Comparison of ENCODE assay signal across 6 cellular contexts in genomic region chrX:48910926-48911406, GRCh38. TPM values are rescaled to one million over a fixed set of nuclear protein-coding genes. Genes with fewer than 3 reads are reported as not detected.
A peak's percentile ranks its signal among the peaks of the same experiment; 100 is the strongest.
DNase-seq lines count a peak whose midpoint lies in the region; ATAC-seq, FAIRE-seq and TF ChIP-seq lines count a peak whose summit lies in the region.

No MANE protein-coding gene starts in this region.

- H3K4me1 ChIP-seq in pancreas = no peaks in the 10 kb centered on the region

- H3K9me3 ChIP-seq in pancreas = no peaks in the 10 kb centered on the region

- 0 to 32% methylated on average over 12 of the region's 12 CpGs for WGBS in pancreas, 2 donors

- H3K4me3 Mint-ChIP-seq in T-helper 1 cell treated with Interleukin-12 subunit alpha and Interleukin-12 subunit beta and Interleukin-4 antibody, amounts not matched to agents 30 μg/mL and 1 μg/mL, for 36 hours = peak overlapping the region; percentile 96

- H3K27ac Mint-ChIP-seq in T-helper 1 cell treated with Interleukin-12 subunit alpha and Interleukin-12 subunit beta and Interleukin-4 antibody, amounts not matched to agents 30 μg/mL and 1 μg/mL, for 36 hours = peak overlapping the region; percentile 98

- no peaks in the 10 kb centered on the region for H3K27me3 ChIP-seq in pancreas

- H3K36me3 ChIP-seq in pancreas = no peaks in the 10 kb centered on the region

- CTCF ChIA-PET in HEK293T (lab: Yijun Ruan, JAX) = no interaction called here

- peak overlapping the region; percentile 38 to 84 (median 74) for H3K27ac ChIP-seq in pancreas

- no peak for FAIRE-seq in pancreas (lab: Jason Lieb, UNC)

- peak in 1 of 4 donors; percentile 3 for ATAC-seq in pancreas

- TF ChIP-seq CTCF in choroid plexus epithelial cell (conservative IDR thresholded peaks at IDR 0.05; ENCODE audit: low read depth, low read length) (no peak), pancreas (IDR thresholded peaks at IDR 0.05) (no peak)

- POLR2A ChIA-PET in HEK293T (lab: Yijun Ruan, JAX) = interaction anchor here (1.0 to 2.6 kb wide), 6 partner anchors 7 to 174 kb away, joined by 3 to 26 read pairs (median 6); partner anchors contain the start of genes PQBP1 and TIMM17B

- H3K36me3 Mint-ChIP-seq in T-helper 1 cell treated with Interleukin-12 subunit alpha and Interleukin-12 subunit beta and Interleukin-4 antibody, amounts not matched to agents 30 μg/mL and 1 μg/mL, for 36 hours (ENCODE audit: low read depth) = peaks cover 37% of the 10 kb centered on the region

- DNase-seq in T-helper 1 cell = no peak
- peak; percentile 48 for DNase-seq in choroid plexus epithelial cell (ENCODE audit: low read depth)
- DNase-seq in pancreas = no peak
- no peak for DNase-seq in mesenteric fat pad (ENCODE audit: low spot score)
- no peak for DNase-seq in HEK293T (ENCODE audit: extremely low spot score)

- H3K27me3 Mint-ChIP-seq in T-helper 1 cell treated with Interleukin-12 subunit alpha and Interleukin-12 subunit beta and Interleukin-4 antibody, amounts not matched to agents 30 μg/mL and 1 μg/mL, for 36 hours (ENCODE audit: low read depth) = no peaks in the 10 kb centered on the region

- peaks cover 30% of the 10 kb centered on the region for H3K4me1 Mint-ChIP-seq in T-helper 1 cell treated with Interleukin-12 subunit alpha and Interleukin-12 subunit beta and Interleukin-4 antibody, amounts not matched to agents 30 μg/mL and 1 μg/mL, for 36 hours (ENCODE audit: low read depth)

- intact Hi-C loops in pancreas (cut with DNase I) = no loop called here

- H3K9me3 Mint-ChIP-seq in T-helper 1 cell treated with Interleukin-12 subunit alpha and Interleukin-12 subunit beta and Interleukin-4 antibody, amounts not matched to agents 30 μg/mL and 1 μg/mL, for 36 hours = no peaks in the 10 kb centered on the region

- H3K4me3 ChIP-seq in choroid plexus epithelial cell (ENCODE audit: low read depth, low read length) (peak overlapping the region; percentile 80), pancreas (peak overlapping the region; percentile 28 to 66 (median 43))

TF ChIP-seq in HEK293T, 16 proteins besides CTCF, POLR2A, EP300 and RAD21:
- TF ChIP-seq SP1 (IDR thresholded peaks at IDR 0.05) (no peak), NFRKB (IDR thresholded peaks at IDR 0.05) (no peak), CTBP1 (IDR thresholded peaks at IDR 0.05; ENCODE audit: borderline replicate concordance) (no peak), HDGF (IDR thresholded peaks at IDR 0.05; ENCODE audit: borderline replicate concordance) (no peak), ELF4 (IDR thresholded peaks at IDR 0.05) (no peak), L3MBTL2 (conservative IDR thresholded peaks at IDR 0.05) (no peak), TARDBP (IDR thresholded peaks at IDR 0.05) (no peak), FOXA1 (IDR thresholded peaks at IDR 0.05) (no peak), FOXM1 (IDR thresholded peaks at IDR 0.05; ENCODE audit: borderline replicate concordance) (no peak), BHLHE40 (IDR thresholded peaks at IDR 0.05; ENCODE audit: borderline replicate concordance) (no peak)

RNA-seq across cellular contexts. Expression of gene SLC35A2, which starts 0.5 kb away (rescaled TPM):
- 10 to 100 TPM in 5 of 6 donors, 1 to 10 TPM in 1; 9.9 to 20.6 (median 14.6) TPM for total RNA-seq in pancreas
- polyA plus RNA-seq in pancreas = 10 to 100 TPM in 1 of 2 donors, 1 to 10 TPM in 1; 7.1 to 16.0 TPM
- 24.5 TPM for total RNA-seq in mesenteric fat pad

RNA-seq across cellular contexts. Expression of gene PIM2, which starts 7.9 kb away (rescaled TPM):
- total RNA-seq in pancreas (1 to 10 TPM; 1.3 to 8.6 (median 2.4) TPM), mesenteric fat pad (5.7 TPM)
- polyA plus RNA-seq in pancreas = 1 to 10 TPM; 2.8 to 8.2 TPM

RNA-seq across cellular contexts. Expression of gene PQBP1, which starts 13.2 kb away (rescaled TPM):
- 10 to 100 TPM; 36.4 to 66.5 (median 49.3) TPM for total RNA-seq in pancreas
- polyA plus RNA-seq in pancreas = 100 to 1,000 TPM; 108 to 112 TPM
- 50.6 TPM for total RNA-seq in mesenteric fat pad

RNA-seq across cellular contexts. Expression of gene TIMM17B, which starts 13.4 kb away (rescaled TPM):
- total RNA-seq in pancreas = 10 to 100 TPM; 15.7 to 26.0 (median 19.5) TPM
- polyA plus RNA-seq in pancreas = 10 to 100 TPM; 29.8 to 48.9 TPM
- 22.1 TPM for total RNA-seq in mesenteric fat pad

RNA-seq across cellular contexts. Expression of gene OTUD5, which starts 46.4 kb away (rescaled TPM):
- total RNA-seq in pancreas = 10 to 100 TPM; 14.2 to 28.7 (median 17.9) TPM
- polyA plus RNA-seq in pancreas = 10 to 100 TPM; 32.5 to 34.3 TPM
- total RNA-seq in mesenteric fat pad = 40.0 TPM
